In genomic region chr6:150684161-150684560, GRCh38 we compare ENCODE assay signal across 2 cellular contexts.
TF ChIP-seq lines count a peak whose summit lies in the region.

No MANE protein-coding gene starts in this region.

TF ChIP-seq in liver, 16 proteins besides CTCF, POLR2A, EP300 and RAD21 (continued from another document):
- TF ChIP-seq JUND (IDR thresholded peaks at IDR 0.05) (no peak), ATF3 (IDR thresholded peaks at IDR 0.05) (no peak), NR2F2 (IDR thresholded peaks at IDR 0.05) (no peak), ZBTB33 (IDR thresholded peaks at IDR 0.05) (no peak), FOXA1 (IDR thresholded peaks at IDR 0.05) (no peak), REST (IDR thresholded peaks at IDR 0.05) (no peak), HNF4A (conservative IDR thresholded peaks at IDR 0.05) (no peak), GABPA (IDR thresholded peaks at IDR 0.05 in 1 of 2, conservative IDR thresholded peaks at IDR 0.05 in 1 of 2) (no peak), MAX (IDR thresholded peaks at IDR 0.05) (no peak), FOXA2 (IDR thresholded peaks at IDR 0.05) (no peak), YY1 (IDR thresholded peaks at IDR 0.05) (no peak), TAF1 (conservative IDR thresholded peaks at IDR 0.05) (no peak), EGR1 (IDR thresholded peaks at IDR 0.05; ENCODE audit: low read depth in 2 of 2) (no peak), RXRA (IDR thresholded peaks at IDR 0.05) (no peak)

TF ChIP-seq in HepG2, 621 proteins besides CTCF, POLR2A, EP300 and RAD21:
- TF ChIP-seq ZBTB34 (CRISPR knock-in tag; IDR thresholded peaks at IDR 0.05) (no peak), ZNF282 (IDR thresholded peaks at IDR 0.05; ENCODE audit: partially characterized antibody) (no peak), TCF12 (IDR thresholded peaks at IDR 0.05) (no peak), TCF12 (CRISPR knock-in tag; IDR thresholded peaks at IDR 0.05) (no peak), ZNF446 (CRISPR knock-in tag; IDR thresholded peaks at IDR 0.05) (no peak), YEATS2 (CRISPR knock-in tag; IDR thresholded peaks at IDR 0.05; ENCODE audit: borderline replicate concordance) (no peak), MAZ (IDR thresholded peaks at IDR 0.05; ENCODE audit: borderline replicate concordance, low read depth, low read length) (no peak), MAZ (CRISPR knock-in tag; IDR thresholded peaks at IDR 0.05; ENCODE audit: low read depth) (no peak)
